Comparison of ENCODE assay signal across 32 cellular contexts in genomic region chr21:31251686-31252085, GRCh38.
"Had no signal": no experiment of that assay in that cellular context is flagged by ENCODE, and none has a peak within 500 bp of the region (broad histone marks: within the 10 kb centered on the region; RNA-seq: fewer than 3 reads in every experiment).

No MANE protein-coding gene starts in this region.

- DNase-seq: activated B cell treated with CpG ODN at 0.5 μM for 24 hours; activated CD4-positive, alpha-beta memory T cell treated with anti-CD3 and anti-CD28 coated beads, Interleukin-2, amount 10 ng/mL, durations not matched to agents 7 days and 5 days; activated CD4-positive, alpha-beta T cell treated with anti-CD3 and anti-CD28 coated beads for 4 hours; activated CD4-positive, alpha-beta T cell treated with anti-CD3 and anti-CD28 coated beads, Interleukin-2, amount 10 ng/mL, durations not matched to agents 24 days and 14 days; activated CD4-positive, alpha-beta T cell treated with anti-CD3 and anti-CD28 coated beads, Interleukin-2, amount 50 U/mL, for 1 hour; activated CD4-positive, alpha-beta T cell treated with anti-CD3 and anti-CD28 coated beads, Interleukin-2, amount 50 U/mL, for 4 hours; activated CD4-positive, CD25-positive, alpha-beta regulatory T cell treated with anti-CD3 and anti-CD28 coated beads, Interleukin-2, amount 50 U/mL, for 72 hours; activated CD8-positive, alpha-beta memory T cell treated with anti-CD3 and anti-CD28 coated beads for 24 hours; activated CD8-positive, alpha-beta memory T cell treated with anti-CD3 and anti-CD28 coated beads, Interleukin-2, amount 10 ng/mL, durations not matched to agents 7 days and 5 days; activated CD8-positive, alpha-beta memory T cell treated with anti-CD3 and anti-CD28 coated beads, Interleukin-2, amount 50 U/mL, for 48 hours; activated CD8-positive, alpha-beta T cell treated with anti-CD3 and anti-CD28 coated beads, Interleukin-2, amount 10 ng/mL, durations not matched to agents 7 days and 5 days; activated effector memory CD4-positive, alpha-beta T cell treated with Interleukin-2 at 50 U/mL for 16 hours; activated gamma-delta T cell; activated naive CD4-positive, alpha-beta T cell treated with anti-CD3 and anti-CD28 coated beads, Interleukin-2, amount 10 ng/mL, durations not matched to agents 7 days and 5 days; activated naive CD4-positive, alpha-beta T cell treated with Interleukin-2 at 50 U/mL for 16 hours; activated naive CD8-positive, alpha-beta T cell treated with anti-CD3 and anti-CD28 coated beads, Interleukin-2, amount 10 ng/mL, durations not matched to agents 7 days and 5 days; activated naive CD8-positive, alpha-beta T cell treated with anti-CD3 and anti-CD28 coated beads, Interleukin-2, amount 50 U/mL, for 24 hours; activated T-cell treated with anti-CD3 and anti-CD28 coated beads, Interleukin-2, amount 50 U/mL, for 24 hours; activated T-cell treated with anti-CD3 and anti-CD28 coated beads, Interleukin-2, amount 50 U/mL, for 48 hours; anterior cingulate cortex; SW 1271; T-helper 1 cell; T-helper 2 cell; T-helper 9 cell had no signal

- H3K4me3 Mint-ChIP-seq: activated B cell treated with CpG ODN at 0.5 μM for 24 hours; activated CD4-positive, alpha-beta memory T cell treated with anti-CD3 and anti-CD28 coated beads, Interleukin-2, amount 10 ng/mL, durations not matched to agents 7 days and 5 days; activated CD4-positive, alpha-beta T cell treated with anti-CD3 and anti-CD28 coated beads, Interleukin-2, amount 10 ng/mL, durations not matched to agents 24 days and 14 days; activated CD8-positive, alpha-beta memory T cell treated with anti-CD3 and anti-CD28 coated beads, Interleukin-2, amount 10 ng/mL, durations not matched to agents 7 days and 5 days; activated CD8-positive, alpha-beta T cell treated with anti-CD3 and anti-CD28 coated beads, Interleukin-2, amount 10 ng/mL, durations not matched to agents 7 days and 5 days; activated naive CD4-positive, alpha-beta T cell treated with anti-CD3 and anti-CD28 coated beads, Interleukin-2, amount 10 ng/mL, durations not matched to agents 7 days and 5 days; activated naive CD4-positive, alpha-beta T cell treated with anti-CD3 and anti-CD28 coated beads, Interleukin-2, amount 50 U/mL, for 24 hours; activated naive CD8-positive, alpha-beta T cell; activated naive CD8-positive, alpha-beta T cell treated with anti-CD3 and anti-CD28 coated beads, Interleukin-2, amount 10 ng/mL, durations not matched to agents 7 days and 5 days; activated naive CD8-positive, alpha-beta T cell treated with anti-CD3 and anti-CD28 coated beads, Interleukin-2, amount 50 U/mL, for 24 hours; activated T-cell treated with anti-CD3 and anti-CD28 coated beads, Interleukin-2, amount 50 U/mL, for 24 hours; central memory CD8-positive, alpha-beta T cell; T-helper 1 cell treated with Interleukin-12 subunit alpha and Interleukin-12 subunit beta and Interleukin-4 antibody, amounts not matched to agents 30 μg/mL and 1 μg/mL, for 36 hours; T-helper 2 cell treated with Interferon-gamma antibody and Interleukin-4, amounts not matched to agents 5 μg/mL and 100 μg/mL, for 36 hours had no signal

- H3K27ac ChIP-seq: ascending aorta, VCaP had no signal

- H3K4me3 ChIP-seq: ascending aorta had no signal

- H3K4me1 Mint-ChIP-seq: activated B cell treated with CpG ODN at 0.5 μM for 24 hours; activated CD4-positive, alpha-beta memory T cell treated with anti-CD3 and anti-CD28 coated beads, Interleukin-2, amount 10 ng/mL, durations not matched to agents 7 days and 5 days; activated CD8-positive, alpha-beta memory T cell treated with anti-CD3 and anti-CD28 coated beads, Interleukin-2, amount 10 ng/mL, durations not matched to agents 7 days and 5 days; activated naive CD4-positive, alpha-beta T cell treated with anti-CD3 and anti-CD28 coated beads, Interleukin-2, amount 10 ng/mL, durations not matched to agents 7 days and 5 days; activated naive CD4-positive, alpha-beta T cell treated with anti-CD3 and anti-CD28 coated beads, Interleukin-2, amount 50 U/mL, for 24 hours; activated naive CD8-positive, alpha-beta T cell treated with anti-CD3 and anti-CD28 coated beads, Interleukin-2, amount 10 ng/mL, durations not matched to agents 7 days and 5 days; activated naive CD8-positive, alpha-beta T cell treated with anti-CD3 and anti-CD28 coated beads, Interleukin-2, amount 50 U/mL, for 24 hours; central memory CD8-positive, alpha-beta T cell had no signal

- H3K27me3 ChIP-seq: ascending aorta had no signal

- H3K9me3 Mint-ChIP-seq: activated B cell treated with CpG ODN at 0.5 μM for 24 hours; activated CD4-positive, alpha-beta T cell treated with anti-CD3 and anti-CD28 coated beads, Interleukin-2, amount 10 ng/mL, durations not matched to agents 24 days and 14 days; activated naive CD4-positive, alpha-beta T cell treated with anti-CD3 and anti-CD28 coated beads, Interleukin-2, amount 10 ng/mL, durations not matched to agents 7 days and 5 days; activated naive CD4-positive, alpha-beta T cell treated with anti-CD3 and anti-CD28 coated beads, Interleukin-2, amount 50 U/mL, for 24 hours; activated naive CD8-positive, alpha-beta T cell treated with anti-CD3 and anti-CD28 coated beads, Interleukin-2, amount 10 ng/mL, durations not matched to agents 7 days and 5 days; activated naive CD8-positive, alpha-beta T cell treated with anti-CD3 and anti-CD28 coated beads, Interleukin-2, amount 50 U/mL, for 24 hours; activated T-cell treated with anti-CD3 and anti-CD28 coated beads, Interleukin-2, amount 50 U/mL, for 24 hours; activated T-helper 2 cell treated with anti-CD3 and anti-CD28 coated beads, Interferon-gamma antibody, Interleukin-2, Interleukin-4, amounts not matched to agents 10 μg/mL and 5 μg/mL and 100 μg/mL, durations not matched to agents 14 hours and 24 hours and 36 hours; central memory CD8-positive, alpha-beta T cell; T-helper 1 cell treated with Interleukin-12 subunit alpha and Interleukin-12 subunit beta and Interleukin-4 antibody, amounts not matched to agents 30 μg/mL and 1 μg/mL, for 36 hours; T-helper 2 cell treated with Interferon-gamma antibody and Interleukin-4, amounts not matched to agents 5 μg/mL and 100 μg/mL, for 36 hours had no signal

- H3K9me3 ChIP-seq: ascending aorta had no signal

- H3K27ac Mint-ChIP-seq: activated B cell treated with CpG ODN at 0.5 μM for 24 hours; activated CD4-positive, alpha-beta memory T cell treated with anti-CD3 and anti-CD28 coated beads, Interleukin-2, amount 10 ng/mL, durations not matched to agents 7 days and 5 days; activated CD4-positive, alpha-beta T cell treated with anti-CD3 and anti-CD28 coated beads, Interleukin-2, amount 10 ng/mL, durations not matched to agents 24 days and 14 days; activated CD8-positive, alpha-beta memory T cell treated with anti-CD3 and anti-CD28 coated beads, Interleukin-2, amount 10 ng/mL, durations not matched to agents 7 days and 5 days; activated CD8-positive, alpha-beta T cell treated with anti-CD3 and anti-CD28 coated beads, Interleukin-2, amount 10 ng/mL, durations not matched to agents 7 days and 5 days; activated naive CD4-positive, alpha-beta T cell treated with anti-CD3 and anti-CD28 coated beads, Interleukin-2, amount 10 ng/mL, durations not matched to agents 7 days and 5 days; activated naive CD4-positive, alpha-beta T cell treated with anti-CD3 and anti-CD28 coated beads, Interleukin-2, amount 50 U/mL, for 24 hours; activated naive CD8-positive, alpha-beta T cell; activated naive CD8-positive, alpha-beta T cell treated with anti-CD3 and anti-CD28 coated beads, Interleukin-2, amount 10 ng/mL, durations not matched to agents 7 days and 5 days; activated naive CD8-positive, alpha-beta T cell treated with anti-CD3 and anti-CD28 coated beads, Interleukin-2, amount 50 U/mL, for 24 hours; activated T-cell treated with anti-CD3 and anti-CD28 coated beads, Interleukin-2, amount 50 U/mL, for 24 hours; activated T-helper 2 cell treated with anti-CD3 and anti-CD28 coated beads, Interferon-gamma antibody, Interleukin-2, Interleukin-4, amounts not matched to agents 10 μg/mL and 5 μg/mL and 100 μg/mL, durations not matched to agents 14 hours and 24 hours and 36 hours; T-helper 1 cell treated with Interleukin-12 subunit alpha and Interleukin-12 subunit beta and Interleukin-4 antibody, amounts not matched to agents 30 μg/mL and 1 μg/mL, for 36 hours; T-helper 2 cell treated with Interferon-gamma antibody and Interleukin-4, amounts not matched to agents 5 μg/mL and 100 μg/mL, for 36 hours had no signal

- H3K36me3 ChIP-seq: ascending aorta had no signal

- ATAC-seq: activated CD8-positive, alpha-beta memory T cell treated with anti-CD3 and anti-CD28 coated beads, Interleukin-2, amount 10 ng/mL, durations not matched to agents 7 days and 5 days; activated CD8-positive, alpha-beta T cell treated with anti-CD3 and anti-CD28 coated beads, Interleukin-2, amount 10 ng/mL, durations not matched to agents 7 days and 5 days; activated naive CD8-positive, alpha-beta T cell treated with anti-CD3 and anti-CD28 coated beads, Interleukin-2, amount 50 U/mL, for 24 hours had no signal

- H3K4me1 ChIP-seq: ascending aorta had no signal

- H3K27me3 Mint-ChIP-seq: activated B cell treated with CpG ODN at 0.5 μM for 24 hours; activated CD4-positive, alpha-beta memory T cell treated with anti-CD3 and anti-CD28 coated beads, Interleukin-2, amount 10 ng/mL, durations not matched to agents 7 days and 5 days; activated CD4-positive, alpha-beta T cell treated with anti-CD3 and anti-CD28 coated beads, Interleukin-2, amount 10 ng/mL, durations not matched to agents 24 days and 14 days; activated CD8-positive, alpha-beta memory T cell treated with anti-CD3 and anti-CD28 coated beads, Interleukin-2, amount 10 ng/mL, durations not matched to agents 7 days and 5 days; activated naive CD4-positive, alpha-beta T cell treated with anti-CD3 and anti-CD28 coated beads, Interleukin-2, amount 10 ng/mL, durations not matched to agents 7 days and 5 days; activated naive CD4-positive, alpha-beta T cell treated with anti-CD3 and anti-CD28 coated beads, Interleukin-2, amount 50 U/mL, for 24 hours; activated naive CD8-positive, alpha-beta T cell; activated naive CD8-positive, alpha-beta T cell treated with anti-CD3 and anti-CD28 coated beads, Interleukin-2, amount 10 ng/mL, durations not matched to agents 7 days and 5 days; activated naive CD8-positive, alpha-beta T cell treated with anti-CD3 and anti-CD28 coated beads, Interleukin-2, amount 50 U/mL, for 24 hours; activated T-cell treated with anti-CD3 and anti-CD28 coated beads, Interleukin-2, amount 50 U/mL, for 24 hours; central memory CD8-positive, alpha-beta T cell had no signal
